In the genomic region with DNA sequence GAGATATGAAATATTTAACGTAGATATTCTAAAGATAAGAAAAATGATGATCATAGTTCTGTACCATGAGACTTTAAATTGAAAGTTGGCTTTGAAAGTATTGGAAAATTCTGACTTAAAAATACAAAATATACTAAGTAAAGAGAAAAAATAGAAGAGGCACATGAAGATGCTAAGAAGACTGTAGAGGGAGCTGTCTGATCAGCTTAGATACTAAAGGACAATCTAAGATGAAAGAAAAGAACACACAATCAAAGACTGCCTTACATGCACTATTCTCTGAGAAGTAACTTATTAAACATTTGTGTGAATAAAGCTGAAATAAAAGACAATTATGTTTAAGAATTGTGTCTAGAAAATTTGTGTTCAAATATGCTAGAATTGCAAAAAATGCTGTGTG, we compare ENCODE assay signal across 1 cellular context.
TF ChIP-seq lines count a peak whose summit lies in the region.

No MANE protein-coding gene starts in this region.

TF ChIP-seq in IMR-90, 13 proteins besides CTCF, POLR2A, EP300 and RAD21 (continued from another document):
- TF ChIP-seq, protein P1, sequence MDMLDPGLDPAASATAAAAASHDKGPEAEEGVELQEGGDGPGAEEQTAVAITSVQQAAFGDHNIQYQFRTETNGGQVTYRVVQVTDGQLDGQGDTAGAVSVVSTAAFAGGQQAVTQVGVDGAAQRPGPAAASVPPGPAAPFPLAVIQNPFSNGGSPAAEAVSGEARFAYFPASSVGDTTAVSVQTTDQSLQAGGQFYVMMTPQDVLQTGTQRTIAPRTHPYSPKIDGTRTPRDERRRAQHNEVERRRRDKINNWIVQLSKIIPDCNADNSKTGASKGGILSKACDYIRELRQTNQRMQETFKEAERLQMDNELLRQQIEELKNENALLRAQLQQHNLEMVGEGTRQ (IDR thresholded peaks at IDR 0.05; ENCODE audit: low read depth, low read length), result no peak
- no peak for TF ChIP-seq FOS (IDR thresholded peaks at IDR 0.05; ENCODE audit: low read depth, low read length)
